7 cellular contexts compared by ENCODE assay signal in genomic region chr5:141848771-141849370, GRCh38. TPM values are rescaled to one million over a fixed set of nuclear protein-coding genes. Genes with fewer than 3 reads are reported as not detected.
DNase-seq lines count a peak whose midpoint lies in the region; ATAC-seq and TF ChIP-seq lines count a peak whose summit lies in the region.

No MANE protein-coding gene starts in this region.

- H3K4me3 Mint-ChIP-seq in stimulated activated effector memory CD8-positive, alpha-beta T cell treated with anti-CD3 and anti-CD28 coated beads, Interleukin-12 subunit alpha, Interleukin-12 subunit beta, amount 100 ng/mL, for 72 hours: peak overlapping the region; percentile 77

- H4K20me1 ChIP-seq in OCI-LY7 (ENCODE audit: insufficient read depth, low read length): no peaks in the 10 kb centered on the region

- no peaks in the 10 kb centered on the region for H3K9me2 ChIP-seq in OCI-LY7 (ENCODE audit: insufficient read depth, low read length)

- peak overlapping the region; percentile 84 for H3K27ac Mint-ChIP-seq in stimulated activated effector memory CD8-positive, alpha-beta T cell treated with anti-CD3 and anti-CD28 coated beads, Interleukin-12 subunit alpha, Interleukin-12 subunit beta, amount 100 ng/mL, for 72 hours

- H3K27me3 ChIP-seq in breast epithelium (no peaks in the 10 kb centered on the region), left lung (peaks cover 0 to 22% of the 10 kb centered on the region in 2 donors)

- H3K4me1 ChIP-seq in OCI-LY7 (ENCODE audit: insufficient read depth, low read length, poor library complexity, severe bottlenecking) (peaks cover 52% of the 10 kb centered on the region), breast epithelium (peaks cover 3 to 7% of the 10 kb centered on the region in 2 donors), left lung (peaks cover 15 to 54% of the 10 kb centered on the region in 2 donors)

- DNase-seq in GM10266 (ENCODE audit: extremely low spot score) (peak; percentile 40), OCI-LY7 (ENCODE audit: low spot score) (peak; percentile 64), breast epithelium (ENCODE audit: low spot score in 2 of 2) (peak; percentile 74), left lung (peak; percentile 80 to 84), CD1c-positive myeloid dendritic cell (ENCODE audit: extremely low spot score) (no peak)
- DNase-seq in stimulated activated effector memory CD8-positive, alpha-beta T cell treated with anti-CD3 and anti-CD28 coated beads, Interleukin-12 subunit alpha, Interleukin-12 subunit beta, amount 100 ng/mL, for 72 hours (ENCODE audit: low spot score in 2 of 2): peak; percentile 38 to 77

- peak; percentile 14 for ATAC-seq in HG02571 (IDR thresholded peaks at IDR 0.05; ENCODE audit: unreplicated experiment)
- ATAC-seq in left lung: peak; percentile 73
- ATAC-seq in stimulated activated effector memory CD8-positive, alpha-beta T cell treated with anti-CD3 and anti-CD28 coated beads, Interleukin-12 subunit alpha, Interleukin-12 subunit beta, amount 100 ng/mL, for 72 hours: peak; percentile 40

- TSS peak; percentile 76 for BruUV-seq in OCI-LY7 (replicated peaks; lab: Mats Ljungman, UMichigan)

- intact Hi-C loops in OCI-LY7 (cut with micrococcal nuclease; ENCODE audit: unreplicated experiment) (loop anchor here (2.0 kb wide), 1 partner anchor 120 kb away; the partner anchor contains the start of gene RNF14), breast epithelium (cut with DNase I; ENCODE audit: low total_unique reads) (no loop called here), left lung (cut with DNase I) (no loop called here)

- peak overlapping the region; percentile 51; the same call in 1 of the 2 replicates for H2AFZ ChIP-seq in OCI-LY7 (ENCODE audit: low read length)

- peak overlapping the region; percentile 97 for H3K4me2 ChIP-seq in OCI-LY7 (ENCODE audit: low read length)

- H3K4me1 Mint-ChIP-seq in stimulated activated effector memory CD8-positive, alpha-beta T cell treated with anti-CD3 and anti-CD28 coated beads, Interleukin-12 subunit alpha, Interleukin-12 subunit beta, amount 100 ng/mL, for 72 hours: peaks cover 29% of the 10 kb centered on the region

- TF ChIP-seq CTCF in GM10266 (IDR thresholded peaks at IDR 0.05; ENCODE audit: control insufficient read depth, insufficient read depth, low read depth, missing control alignments) (no peak), OCI-LY7 (conservative IDR thresholded peaks at IDR 0.05; ENCODE audit: low read length) (no peak), breast epithelium (IDR thresholded peaks at IDR 0.05) (no peak), left lung (IDR thresholded peaks at IDR 0.05) (no peak)

- POLR2A ChIA-PET in OCI-LY7 (lab: Charles Lee): interaction anchor here (0.7 to 2.1 kb wide), 5 partner anchors 9 to 1369 kb away, joined by 3 to 6 read pairs (median 5); no protein-coding TSS in a partner anchor

- CTCF ChIA-PET in OCI-LY7 (lab: Charles Lee; ENCODE audit: unreplicated experiment): no interaction called here

- no peaks in the 10 kb centered on the region for H3K36me3 Mint-ChIP-seq in stimulated activated effector memory CD8-positive, alpha-beta T cell treated with anti-CD3 and anti-CD28 coated beads, Interleukin-12 subunit alpha, Interleukin-12 subunit beta, amount 100 ng/mL, for 72 hours

- H3K27ac ChIP-seq in OCI-LY7 (ENCODE audit: low read depth, low read length, poor library complexity, severe bottlenecking): peak overlapping the region; percentile 83
- H3K27ac ChIP-seq in breast epithelium: peak overlapping the region; percentile 97 to 99
- H3K27ac ChIP-seq in left lung: peak overlapping the region; percentile 84 to 94

- H3K36me3 ChIP-seq in OCI-LY7 (ENCODE audit: insufficient read depth, low read length) (no peaks in the 10 kb centered on the region), breast epithelium (no peaks in the 10 kb centered on the region), left lung (peaks cover 0 to 7% of the 10 kb centered on the region in 2 donors)

- no peak for TF ChIP-seq POLR2A in breast epithelium (IDR thresholded peaks at IDR 0.05)

- H3K9me3 ChIP-seq in OCI-LY7 (ENCODE audit: low read length) (no peaks in the 10 kb centered on the region), breast epithelium (no peaks in the 10 kb centered on the region), left lung (no peaks in the 10 kb centered on the region)

- H3K79me2 ChIP-seq in OCI-LY7 (ENCODE audit: insufficient read depth, low read depth, low read length): no peaks in the 10 kb centered on the region

- H3K4me3 ChIP-seq in OCI-LY7 (ENCODE audit: low read depth, low read length, poor library complexity, severe bottlenecking) (peak overlapping the region; percentile 71), breast epithelium (peak overlapping the region; percentile 65 to 75 (median 73)), left lung (peak overlapping the region; percentile 54 to 55)

- no peaks in the 10 kb centered on the region for H3K9me3 Mint-ChIP-seq in stimulated activated effector memory CD8-positive, alpha-beta T cell treated with anti-CD3 and anti-CD28 coated beads, Interleukin-12 subunit alpha, Interleukin-12 subunit beta, amount 100 ng/mL, for 72 hours

RNA-seq across cellular contexts. Expression of gene PCDH1, which starts 29.3 kb away (rescaled TPM):
- not detected in 2 replicates for total RNA-seq in OCI-LY7 (2014; rRNA removed; shearing (Covaris generic))
- total RNA-seq in OCI-LY7 (2022) (0.41 TPM in 1 of 2 replicates, not detected in the other), breast epithelium (10 to 100 TPM; 28.3 to 72.7 (median 65.9) TPM), left lung (10 to 100 TPM; 55.2 to 65.0 TPM)

Comparison
In these comparisons a context has a peak if more than half of its experiments do, and no peak if none do; other contexts are left out.
1. ATAC-seq: peak in every context shown above with its lines; median percentile 73 in left lung; 40 in stimulated activated effector memory CD8-positive, alpha-beta T cell treated with anti-CD3 and anti-CD28 coated beads, Interleukin-12 subunit alpha, Interleukin-12 subunit beta, amount 100 ng/mL, for 72 hours; 14 in HG02571.
2. RNA of gene PCDH1, which starts 29.3 kb away (total RNA-seq): 28.3 to 72.7 TPM in breast epithelium and 55.2 to 65.0 TPM in left lung; 0.41 TPM in OCI-LY7; every median in the first group is over 10 times any median in the second.
3. Peak in every context shown above with its lines, with median percentiles within 50 percentile points of each other: H3K27ac ChIP-seq and H3K4me3 ChIP-seq.